ENCODE assay signal across 14 cellular contexts in genomic region chr10:95524358-95525032, GRCh38.
"Had no signal": no experiment of that assay in that cellular context is flagged by ENCODE, and none has a peak within 500 bp of the region (broad histone marks: within the 10 kb centered on the region; RNA-seq: fewer than 3 reads in every experiment).

No MANE protein-coding gene starts in this region.

- H3K27ac ChIP-seq: adrenal gland, left lung, right lobe of liver, spleen, VCaP had no signal

- H3K4me3 ChIP-seq: adrenal gland, left lung, right lobe of liver, spleen, uterus had no signal

- H3K4me1 ChIP-seq: adrenal gland, spleen had no signal

- DNase-seq: activated CD4-positive, alpha-beta T cell treated with anti-CD3 and anti-CD28 coated beads for 1 hour; activated CD4-positive, alpha-beta T cell treated with anti-CD3 and anti-CD28 coated beads, Interleukin-2, amount 50 U/mL, for 48 hours; activated naive CD4-positive, alpha-beta T cell treated with anti-CD3 and anti-CD28 coated beads, Interleukin-2, amount 50 U/mL, for 16 hours; adrenal gland; cortex of kidney; effector CD8-positive, alpha-beta T cell; islet precursor cell; left lung; mesenchymal stem cell; nephron progenitor cell; spleen; uterus had no signal

- H3K27me3 ChIP-seq: adrenal gland, left lung, right lobe of liver, spleen, uterus had no signal

- ATAC-seq: left lung had no signal

- H3K36me3 ChIP-seq: adrenal gland, left lung, right lobe of liver, spleen, uterus had no signal

- H3K9me3 ChIP-seq: adrenal gland, left lung, right lobe of liver, spleen, uterus had no signal
